ENCODE assay signal across 20 cellular contexts in genomic region chr18:68462148-68462547, GRCh38.
"Had no signal": no experiment of that assay in that cellular context is flagged by ENCODE, and none has a peak within 500 bp of the region (broad histone marks: within the 10 kb centered on the region; RNA-seq: fewer than 3 reads in every experiment).

No MANE protein-coding gene starts in this region.

- H3K36me3 ChIP-seq: SJCRH30 had no signal

- H3K4me1 ChIP-seq: SJCRH30 had no signal

- FAIRE-seq: K562 had no signal

- ATAC-seq: K562, Panc1, PC-3, Right ventricle myocardium inferior, SK-N-SH treated with all-trans-retinoic acid at 6 μM for 48 hours had no signal

- H3K27ac ChIP-seq: SJCRH30 had no signal

- DNase-seq: MV-4-11; NCI-H1048; NCI-H1105; NCI-H1436 treated with DMSO at 0.1 percent for 48 hours; NCI-H1694; NCI-H187 treated with DMSO at 0.1 percent for 48 hours; NCI-H2029 treated with DMSO at 0.1 percent for 48 hours; NCI-H2171 treated with DMSO at 0.1 percent for 48 hours; NCI-H345; NCI-H446 treated with DMSO at 0.1 percent for 48 hours; NCI-H526; NCI-H82; NK-92 treated with Interleukin-12 subunit alpha and Interleukin-12 subunit beta, amount 100 ng/mL, for 24 hours; PC-3; SHP77 treated with DMSO at 0.1 percent for 48 hours; SJCRH30 had no signal

- H3K27me3 ChIP-seq: SJCRH30 had no signal

- H3K9me3 ChIP-seq: SJCRH30 had no signal

- H3K4me3 ChIP-seq: K562, SJCRH30 had no signal
